35 cellular contexts compared by ENCODE assay signal in genomic region chr7:39908141-39908540, GRCh38. TPM values are rescaled to one million over a fixed set of nuclear protein-coding genes. Genes with fewer than 3 reads are reported as not detected.
DNase-seq lines count a peak whose midpoint lies in the region; ATAC-seq and TF ChIP-seq lines count a peak whose summit lies in the region.
"Had no signal": no experiment of that assay in that cellular context is flagged by ENCODE, and none has a peak within 500 bp of the region (broad histone marks: within the 10 kb centered on the region; RNA-seq: fewer than 3 reads in every experiment).

No MANE protein-coding gene starts in this region.

- no peaks in the 10 kb centered on the region for H3K36me3 ChIP-seq in SK-N-MC (ENCODE audit: insufficient read depth, low read length)
- H3K36me3 ChIP-seq in trophoblast cell (ENCODE audit: control insufficient read depth in 1 of 2, insufficient read depth in 2 of 2, low read length in 2 of 2), result no peaks in the 10 kb centered on the region
- H3K36me3 ChIP-seq in vagina, result no peaks in the 10 kb centered on the region
- H3K36me3 ChIP-seq: BE2C; BLaER1; BLaER1 treated with 17β-estradiol and CSF1 and Interleukin-3, amounts not matched to agents 10 nM and 100 nM had no signal

- TF ChIP-seq POLR2A in vagina (IDR thresholded peaks at IDR 0.05), result no peak

- H3K27ac Mint-ChIP-seq in osteocyte (ENCODE audit: unreplicated experiment), result no peak overlapping the region
- H3K27ac Mint-ChIP-seq: B cell; CD14-positive monocyte; CD4-positive, alpha-beta memory T cell; CD4-positive, alpha-beta T cell; CD4-positive, CD25-positive, alpha-beta regulatory T cell; CD8-positive, alpha-beta memory T cell; CD8-positive, alpha-beta T cell had no signal

- no peak overlapping the region for H4K12ac ChIP-seq in trophoblast cell (ENCODE audit: low read depth, low read length)

- H3K27me3 ChIP-seq in trophoblast cell (ENCODE audit: insufficient read depth, low read length) (no peaks in the 10 kb centered on the region), vagina (no peaks in the 10 kb centered on the region)
- H3K27me3 ChIP-seq: BE2C; BLaER1; BLaER1 treated with 17β-estradiol and CSF1 and Interleukin-3, amounts not matched to agents 10 nM and 100 nM had no signal

- no peak overlapping the region for H3K18ac ChIP-seq in trophoblast cell (ENCODE audit: low read length)

- no peak overlapping the region for H2AFZ ChIP-seq in trophoblast cell (ENCODE audit: insufficient read depth, low read length, poor library complexity)

- no CpG with 5 or more reads among the region's 4 CpGs for WGBS in trophoblast cell (ENCODE audit: extremely low coverage, insufficient coverage, insufficient read length)

- H3K36me3 Mint-ChIP-seq in osteocyte (ENCODE audit: unreplicated experiment), result no peaks in the 10 kb centered on the region
- H3K36me3 Mint-ChIP-seq in activated T-cell treated with anti-CD3 and anti-CD28 coated beads, Interleukin-2, amount 50 U/mL, for 4 hours (ENCODE audit: insufficient read depth), result peaks cover 5% of the 10 kb centered on the region
- H3K36me3 Mint-ChIP-seq: CD14-positive monocyte; CD8-positive, alpha-beta T cell had no signal

- H3K9ac ChIP-seq in SK-N-MC (ENCODE audit: insufficient read length) (no peak overlapping the region), trophoblast cell (ENCODE audit: low read length) (no peak overlapping the region)
- H3K9ac ChIP-seq: BLaER1; BLaER1 treated with 17β-estradiol and CSF1 and Interleukin-3, amounts not matched to agents 10 nM and 100 nM had no signal

- H3K4me1 ChIP-seq in trophoblast cell (ENCODE audit: control insufficient read depth in 1 of 2, insufficient read depth in 2 of 2, low read length in 2 of 2) (no peaks in the 10 kb centered on the region), vagina (no peaks in the 10 kb centered on the region)
- H3K4me1 ChIP-seq: A549, BLaER1, Caco-2 had no signal

- no peak overlapping the region for H3K14ac ChIP-seq in trophoblast cell (ENCODE audit: low read length)

- no peak overlapping the region for H2BK5ac ChIP-seq in trophoblast cell (ENCODE audit: low read depth, low read length, poor library complexity)

- H3K4me2 ChIP-seq in trophoblast cell (ENCODE audit: low read length), result no peak overlapping the region
- H3K4me2 ChIP-seq: A549; BLaER1; BLaER1 treated with 17β-estradiol and CSF1 and Interleukin-3, amounts not matched to agents 10 nM and 100 nM had no signal

- H3K4ac ChIP-seq in trophoblast cell (ENCODE audit: low read depth, low read length), result no peak overlapping the region

- no peaks in the 10 kb centered on the region for H3K79me2 ChIP-seq in trophoblast cell (ENCODE audit: control insufficient read depth, insufficient read depth, low read length, poor library complexity)

- H2AK5ac ChIP-seq in trophoblast cell (ENCODE audit: low read length), result no peak overlapping the region

- H2BK120ac ChIP-seq in trophoblast cell (ENCODE audit: insufficient read depth, low read length, poor library complexity), result no peak overlapping the region

- ATAC-seq in HG02623 (IDR thresholded peaks at IDR 0.05; ENCODE audit: unreplicated experiment), result no peak
- ATAC-seq in HG03139 (IDR thresholded peaks at IDR 0.05; ENCODE audit: unreplicated experiment), result no peak
- ATAC-seq in activated T-cell treated with anti-CD3 and anti-CD28 coated beads, Interleukin-2, amount 50 U/mL, for 4 hours, result no peak
- ATAC-seq: A549; CD8-positive, alpha-beta T cell had no signal

- H3K27ac ChIP-seq in SK-N-MC (peak overlapping the region; percentile 34; the same call in 1 of the 2 replicates), trophoblast cell (ENCODE audit: low read depth, low read length) (no peak overlapping the region), vagina (no peak overlapping the region)
- H3K27ac ChIP-seq: 22Rv1; A549; BLaER1; BLaER1 treated with 17β-estradiol and CSF1 and Interleukin-3, amounts not matched to agents 10 nM and 100 nM; C4-2B had no signal

- no peaks in the 10 kb centered on the region for H3K4me1 Mint-ChIP-seq in osteocyte (ENCODE audit: unreplicated experiment)
- H3K4me1 Mint-ChIP-seq in activated T-cell treated with anti-CD3 and anti-CD28 coated beads, Interleukin-2, amount 50 U/mL, for 4 hours (ENCODE audit: low read depth), result no peaks in the 10 kb centered on the region
- H3K4me1 Mint-ChIP-seq: B cell; CD4-positive, alpha-beta memory T cell; CD4-positive, CD25-positive, alpha-beta regulatory T cell had no signal

- DNase-seq in SK-N-MC (ENCODE audit: low read depth, low spot score), result no peak
- DNase-seq in osteocyte (ENCODE audit: extremely low spot score, unreplicated experiment), result peak; percentile 74
- DNase-seq in trophoblast cell, result peak; percentile 64 to 82
- DNase-seq in vagina (ENCODE audit: extremely low spot score in 2 of 2), result peak; percentile 11 to 12
- no peak for DNase-seq in NCI-H128 (lab: John Stamatoyannopoulos, UW; ENCODE audit: unreplicated experiment)
- DNase-seq in activated T-cell treated with anti-CD3 and anti-CD28 coated beads, Interleukin-2, amount 50 U/mL, for 4 hours, result no peak
- DNase-seq: 8988T; ACHN; AML-193; BE2C; C1 segment of cervical spinal cord; Caco-2; Calu3; CD4-positive, alpha-beta memory T cell; CD4-positive, alpha-beta T cell; CD4-positive, CD25-positive, alpha-beta regulatory T cell; CD8-positive, alpha-beta memory T cell; COR-L47; DMS 273 treated with DMSO at 0.1 percent for 48 hours; DMS153; DMS53; DMS79; DMS79 treated with DMSO at 0.1 percent for 48 hours; DND-41; EL had no signal

- no peak overlapping the region for H3K4me3 Mint-ChIP-seq in osteocyte (ENCODE audit: unreplicated experiment)
- no peak overlapping the region for H3K4me3 Mint-ChIP-seq in activated T-cell treated with anti-CD3 and anti-CD28 coated beads, Interleukin-2, amount 50 U/mL, for 4 hours
- H3K4me3 Mint-ChIP-seq: B cell; CD14-positive monocyte; CD4-positive, alpha-beta memory T cell; CD4-positive, alpha-beta T cell; CD8-positive, alpha-beta memory T cell; CD8-positive, alpha-beta T cell had no signal

- H3K4me3 ChIP-seq in SK-N-MC, result no peak overlapping the region
- no peak overlapping the region for H3K4me3 ChIP-seq in trophoblast cell (ENCODE audit: low read depth, low read length)
- H3K4me3 ChIP-seq in vagina, result no peak overlapping the region
- H3K4me3 ChIP-seq: A549; BLaER1; BLaER1 treated with 17β-estradiol and CSF1 and Interleukin-3, amounts not matched to agents 10 nM and 100 nM had no signal

- H4K91ac ChIP-seq in trophoblast cell (ENCODE audit: low read depth, low read length), result no peak overlapping the region

- no peak overlapping the region for H2BK12ac ChIP-seq in trophoblast cell (ENCODE audit: low read length)

- H3K27me3 Mint-ChIP-seq in osteocyte (ENCODE audit: unreplicated experiment), result peaks cover 25% of the 10 kb centered on the region
- no peaks in the 10 kb centered on the region for H3K27me3 Mint-ChIP-seq in activated T-cell treated with anti-CD3 and anti-CD28 coated beads, Interleukin-2, amount 50 U/mL, for 4 hours (ENCODE audit: low read depth)
- H3K27me3 Mint-ChIP-seq: CD4-positive, alpha-beta T cell had no signal

- no peaks in the 10 kb centered on the region for H3K79me1 ChIP-seq in trophoblast cell (ENCODE audit: low read length)

- H3K9me3 Mint-ChIP-seq in osteocyte (ENCODE audit: unreplicated experiment), result peaks cover 26% of the 10 kb centered on the region
- H3K9me3 Mint-ChIP-seq in activated T-cell treated with anti-CD3 and anti-CD28 coated beads, Interleukin-2, amount 50 U/mL, for 4 hours, result peaks cover 25% of the 10 kb centered on the region

- intact Hi-C loops in vagina (cut with DNase I), result no loop called here

- H3K23ac ChIP-seq in trophoblast cell (ENCODE audit: low read length), result no peak overlapping the region

- H3K9me3 ChIP-seq in SK-N-MC (ENCODE audit: low read depth, low read length), result peaks cover 9% of the 10 kb centered on the region; the same call in 1 of the 2 replicates
- no peaks in the 10 kb centered on the region for H3K9me3 ChIP-seq in trophoblast cell (ENCODE audit: insufficient read depth, low read depth, low read length)
- H3K9me3 ChIP-seq in vagina, result no peaks in the 10 kb centered on the region
- H3K9me3 ChIP-seq: A549, BE2C, BLaER1 had no signal

- H4K8ac ChIP-seq in trophoblast cell (ENCODE audit: low read depth, low read length), result no peak overlapping the region

- TF ChIP-seq CTCF in osteocyte (IDR thresholded peaks at IDR 0.05), result no peak
- no peak for TF ChIP-seq CTCF in vagina (IDR thresholded peaks at IDR 0.05)

RNA-seq across cellular contexts. Expression of gene CDK13, which starts 41.9 kb away (rescaled TPM):
- 58.7 and 60.6 TPM in 2 replicates for total RNA-seq in osteocyte
- 29.9 and 30.1 TPM in 2 replicates for polyA plus RNA-seq in trophoblast cell (2013)
- 87.4 TPM for total RNA-seq in vagina
- 10 to 100 TPM; 33.9 to 39.3 (median 35.9) TPM for total RNA-seq in activated T-cell treated with anti-CD3 and anti-CD28 coated beads, Interleukin-2, amount 50 U/mL, for 4 hours

Comparison
In these comparisons a context has a peak if more than half of its experiments do, and no peak if none do; other contexts are left out.
1. DNase-seq: peak in osteocyte (single experiment), trophoblast cell (2 of 2) and vagina (2 of 2); none in SK-N-MC (single experiment), NCI-H128 (single experiment) and activated T-cell treated with anti-CD3 and anti-CD28 coated beads, Interleukin-2, amount 50 U/mL, for 4 hours (single experiment).